Comparison of ENCODE assay signal across 14 cellular contexts in genomic region chr9:83754383-83754977, GRCh38. TPM values are rescaled to one million over a fixed set of nuclear protein-coding genes. Genes with fewer than 3 reads are reported as not detected.
DNase-seq lines count a peak whose midpoint lies in the region; ATAC-seq and TF ChIP-seq lines count a peak whose summit lies in the region.
"Had no signal": no experiment of that assay in that cellular context is flagged by ENCODE, and none has a peak within 500 bp of the region (broad histone marks: within the 10 kb centered on the region; RNA-seq: fewer than 3 reads in every experiment).

No MANE protein-coding gene starts in this region.

- no peaks in the 10 kb centered on the region for H3K27me3 ChIP-seq in lower lobe of right lung (ENCODE audit: low read depth)
- no peaks in the 10 kb centered on the region for H3K27me3 ChIP-seq in vagina
- H3K27me3 ChIP-seq: right lobe of liver, upper lobe of right lung had no signal

- DNase-seq in OCI-M1 (lab: John Stamatoyannopoulos, UW) (peak; percentile 27), lower lobe of right lung (no peak), vagina (ENCODE audit: extremely low spot score in 2 of 2) (no peak), iPS-NIHi11 (ENCODE audit: low spot score) (no peak), NCI-H345 (lab: John Stamatoyannopoulos, UW) (no peak)
- DNase-seq: activated CD4-positive, alpha-beta T cell treated with anti-CD3 and anti-CD28 coated beads, Interleukin-2, amount 10 ng/mL, durations not matched to agents 24 days and 14 days; activated naive CD4-positive, alpha-beta T cell treated with anti-CD3 and anti-CD28 coated beads, Interleukin-2, amount 50 U/mL, for 16 hours; NCI-H69; right lobe of liver; upper lobe of right lung had no signal

- H3K4me1 ChIP-seq in lower lobe of right lung (no peaks in the 10 kb centered on the region), vagina (no peaks in the 10 kb centered on the region)
- H3K4me1 ChIP-seq: right lobe of liver, upper lobe of right lung had no signal

- intact Hi-C loops in lower lobe of right lung (cut with DNase I), result no loop called here
- intact Hi-C loops in vagina (cut with DNase I), result no loop called here

- H3K4me3 ChIP-seq in lower lobe of right lung (no peak overlapping the region), vagina (no peak overlapping the region)
- H3K4me3 ChIP-seq: right lobe of liver, SK-N-MC, upper lobe of right lung had no signal

- H3K27ac ChIP-seq in lower lobe of right lung (no peak overlapping the region), vagina (no peak overlapping the region)
- H3K27ac ChIP-seq: right lobe of liver, SK-N-MC, upper lobe of right lung had no signal

- H3K36me3 ChIP-seq in lower lobe of right lung (peaks cover 13% of the 10 kb centered on the region), vagina (no peaks in the 10 kb centered on the region)
- H3K36me3 ChIP-seq: right lobe of liver, upper lobe of right lung had no signal

- H3K9me3 ChIP-seq in lower lobe of right lung, result no peaks in the 10 kb centered on the region
- H3K9me3 ChIP-seq in vagina, result no peaks in the 10 kb centered on the region
- H3K9me3 ChIP-seq: upper lobe of right lung had no signal

- TF ChIP-seq POLR2A in vagina (IDR thresholded peaks at IDR 0.05), result no peak

- ATAC-seq in GM18868 (IDR thresholded peaks at IDR 0.05; ENCODE audit: unreplicated experiment) (peak; percentile 87), GM21619 (IDR thresholded peaks at IDR 0.05; ENCODE audit: unreplicated experiment) (peak; percentile 65), HG03108 (IDR thresholded peaks at IDR 0.05; ENCODE audit: unreplicated experiment) (peak; percentile 68), lower lobe of right lung (no peak)
- ATAC-seq: right lobe of liver, upper lobe of right lung had no signal

- no peak for TF ChIP-seq CTCF in lower lobe of right lung (IDR thresholded peaks at IDR 0.05)
- no peak for TF ChIP-seq CTCF in vagina (IDR thresholded peaks at IDR 0.05)

RNA-seq across cellular contexts. Expression of gene UBQLN1, which starts 46.7 kb away (rescaled TPM):
- total RNA-seq in lower lobe of right lung (88.4 TPM), vagina (90.8 TPM)

Comparison
In these comparisons a context has a peak if more than half of its experiments do, and no peak if none do; other contexts are left out.
1. ATAC-seq: peak in GM18868 (single experiment), GM21619 (single experiment) and HG03108 (single experiment); none in lower lobe of right lung (0 of 2).